Comparison of ENCODE assay signal across 8 cellular contexts in genomic region chr22:23225724-23226496, GRCh38. TPM values are rescaled to one million over a fixed set of nuclear protein-coding genes. Genes with fewer than 3 reads are reported as not detected.
DNase-seq lines count a peak whose midpoint lies in the region; ATAC-seq lines count a peak whose summit lies in the region.

No MANE protein-coding gene starts in this region.

- peaks cover 39% of the 10 kb centered on the region for H3K4me1 ChIP-seq in adipocyte (ENCODE audit: control insufficient read depth, insufficient read depth, low read length)

- H3K27me3 ChIP-seq in adipocyte (replicated peaks; ENCODE audit: control insufficient read depth, insufficient read depth, low read length), result no peaks in the 10 kb centered on the region
- H3K27me3 ChIP-seq in layer of hippocampus (ENCODE audit: control insufficient read depth, insufficient read depth, low read length), result no peaks in the 10 kb centered on the region

- DNase-seq in Right ventricle myocardium inferior (ENCODE audit: missing footprints), result peak; percentile 84
- DNase-seq in cardiac septum (ENCODE audit: low spot score), result no peak
- peak; percentile 37 for DNase-seq in adipocyte (ENCODE audit: low read depth)
- peak; percentile 81 for DNase-seq in ureter (ENCODE audit: low spot score)
- DNase-seq in NCI-H2029 (lab: John Stamatoyannopoulos, UW), result no peak
- DNase-seq in NCI-H82 (lab: John Stamatoyannopoulos, UW), result no peak

- peak overlapping the region; percentile 38 for H3K4me3 ChIP-seq in adipocyte (ENCODE audit: low read length)

- no peaks in the 10 kb centered on the region for H3K36me3 ChIP-seq in adipocyte (ENCODE audit: control insufficient read depth, insufficient read depth, low read length, severe bottlenecking)

- H3K27ac ChIP-seq in layer of hippocampus (ENCODE audit: low read depth, low read length), result peak overlapping the region; percentile 48

- intact Hi-C loops in Right ventricle myocardium inferior (cut with DNase I) (loop anchor here (5.0 kb wide), 1 partner anchor 44 kb away; the partner anchor contains the start of gene BCR), cardiac septum (cut with DNase I) (no loop called here)

- H3K9me3 ChIP-seq in adipocyte (ENCODE audit: control insufficient read depth, low read length), result peaks cover 14% of the 10 kb centered on the region

- peak; percentile 70 for ATAC-seq in Right ventricle myocardium inferior
- ATAC-seq in GM18858 (IDR thresholded peaks at IDR 0.05; ENCODE audit: unreplicated experiment), result no peak

- peak overlapping the region; percentile 47 for H3K9ac ChIP-seq in adipocyte (ENCODE audit: low read length)

RNA-seq across cellular contexts. Expression of gene BCR, which starts 45.6 kb away (rescaled TPM):
- total RNA-seq in Right ventricle myocardium inferior, result 29.0 TPM
- total RNA-seq in cardiac septum, result 24.3 TPM
- total RNA-seq in ureter, result 88.0 TPM

Comparison
In these comparisons a context has a peak if more than half of its experiments do, and no peak if none do; other contexts are left out.
1. DNase-seq: peak in Right ventricle myocardium inferior (single experiment), adipocyte (single experiment) and ureter (single experiment); none in cardiac septum (single experiment), NCI-H2029 (single experiment) and NCI-H82 (single experiment).